Comparison of ENCODE assay signal across 15 cellular contexts in genomic region chr2:207225773-207226172, GRCh38.
DNase-seq lines count a peak whose midpoint lies in the region; ATAC-seq and TF ChIP-seq lines count a peak whose summit lies in the region.
"Had no signal": no experiment of that assay in that cellular context is flagged by ENCODE, and none has a peak within 500 bp of the region (broad histone marks: within the 10 kb centered on the region; RNA-seq: fewer than 3 reads in every experiment).

No MANE protein-coding gene starts in this region.

- DNase-seq in GM12865 (ENCODE audit: low read depth) (peak; percentile 38), germinal center (ENCODE audit: low spot score) (no peak), colonic mucosa (no peak), GM23248 (no peak)
- DNase-seq in activated T-helper 1 cell treated with anti-CD3 and anti-CD28 coated beads, Interleukin-12 subunit alpha, Interleukin-12 subunit beta, Interleukin-2, Interleukin-4 antibody, amounts not matched to agents 30 ng/mL and 10 ng/mL and 1 ng/mL, durations not matched to agents 14 hours and 24 hours and 36 hours (ENCODE audit: low spot score) = no peak
- DNase-seq: activated gamma-delta T cell treated with Interleukin-2 at 50 U/mL for 16 hours; effector CD4-positive, alpha-beta T cell; NCI-H2029; NCI-H510A treated with DMSO at 0.1 percent for 48 hours; OCI-M1 had no signal

- H3K9me3 Mint-ChIP-seq in activated T-helper 1 cell treated with anti-CD3 and anti-CD28 coated beads, Interleukin-12 subunit alpha, Interleukin-12 subunit beta, Interleukin-2, Interleukin-4 antibody, amounts not matched to agents 30 ng/mL and 10 ng/mL and 1 ng/mL, durations not matched to agents 14 hours and 24 hours and 36 hours = no peaks in the 10 kb centered on the region

- peaks cover 2% of the 10 kb centered on the region for H3K36me3 Mint-ChIP-seq in activated T-helper 1 cell treated with anti-CD3 and anti-CD28 coated beads, Interleukin-12 subunit alpha, Interleukin-12 subunit beta, Interleukin-2, Interleukin-4 antibody, amounts not matched to agents 30 ng/mL and 10 ng/mL and 1 ng/mL, durations not matched to agents 14 hours and 24 hours and 36 hours (ENCODE audit: low read depth)

- no peak overlapping the region for H3K4me3 ChIP-seq in GM12865 (ENCODE audit: low read depth, low read length)
- no peak overlapping the region for H3K4me3 ChIP-seq in mesodermal cell (ENCODE audit: extremely low read depth, insufficient read depth, low read length, poor library complexity, severe bottlenecking)
- H3K4me3 ChIP-seq in colonic mucosa = no peak overlapping the region
- no peak overlapping the region for H3K4me3 ChIP-seq in GM23248
- H3K4me3 ChIP-seq: prostate gland, SK-N-MC had no signal

- H3K9ac ChIP-seq in colonic mucosa (ENCODE audit: low read depth in 2 of 2, low read length in 2 of 2) = no peak overlapping the region
- no peak overlapping the region for H3K9ac ChIP-seq in GM23248

- H3K79me2 ChIP-seq in GM23248 (ENCODE audit: insufficient read depth) = no peaks in the 10 kb centered on the region

- ATAC-seq in GM18508 (IDR thresholded peaks at IDR 0.05; ENCODE audit: insufficient read depth, unreplicated experiment) (peak; percentile 36), GM19351 (IDR thresholded peaks at IDR 0.05; ENCODE audit: unreplicated experiment) (no peak)

- peak overlapping the region; percentile 98 for H3K27ac Mint-ChIP-seq in activated T-helper 1 cell treated with anti-CD3 and anti-CD28 coated beads, Interleukin-12 subunit alpha, Interleukin-12 subunit beta, Interleukin-2, Interleukin-4 antibody, amounts not matched to agents 30 ng/mL and 10 ng/mL and 1 ng/mL, durations not matched to agents 14 hours and 24 hours and 36 hours

- WGBS in mesodermal cell (ENCODE audit: insufficient coverage in 2 of 2), 2 experiments = 76 to 79% methylated on average over 5 to 6 of the region's 6 CpGs
- 90 to 92% methylated on average over 6 of the region's 6 CpGs for WGBS in GM23248 (ENCODE audit: low coverage in 1 of 2, low lambda C conversion rate in 2 of 2, missing lambda C conversion rate in 2 of 2), 2 experiments

- no peaks in the 10 kb centered on the region for H3F3A ChIP-seq in GM23248 (ENCODE audit: insufficient read depth)

- no peak overlapping the region for H2AFZ ChIP-seq in GM23248

- intact Hi-C loops in activated T-helper 1 cell treated with anti-CD3 and anti-CD28 coated beads, Interleukin-12 subunit alpha, Interleukin-12 subunit beta, Interleukin-2, Interleukin-4 antibody, amounts not matched to agents 30 ng/mL and 10 ng/mL and 1 ng/mL, durations not matched to agents 14 hours and 24 hours and 36 hours (cut with micrococcal nuclease) = loop anchor here (1.0 to 2.0 kb wide), 5 partner anchors 16 to 179 kb away; no protein-coding TSS in a partner anchor
- intact Hi-C loops in colonic mucosa (cut with DNase I) = no loop called here

- H3K27ac ChIP-seq in mesodermal cell (ENCODE audit: low read depth, low read length, severe bottlenecking) (peak overlapping the region; percentile 92), colonic mucosa (no peak overlapping the region), GM23248 (no peak overlapping the region)
- H3K27ac ChIP-seq: prostate gland, SK-N-MC had no signal

- H3K36me3 ChIP-seq in mesodermal cell (ENCODE audit: control insufficient read depth, insufficient read depth, low read length) (no peaks in the 10 kb centered on the region), colonic mucosa (no peaks in the 10 kb centered on the region), GM23248 (ENCODE audit: low read depth) (no peaks in the 10 kb centered on the region)
- H3K36me3 ChIP-seq: prostate gland had no signal

- no peak overlapping the region for H3K4me2 ChIP-seq in GM23248 (ENCODE audit: unreplicated experiment)

- H3K4me1 Mint-ChIP-seq in activated T-helper 1 cell treated with anti-CD3 and anti-CD28 coated beads, Interleukin-12 subunit alpha, Interleukin-12 subunit beta, Interleukin-2, Interleukin-4 antibody, amounts not matched to agents 30 ng/mL and 10 ng/mL and 1 ng/mL, durations not matched to agents 14 hours and 24 hours and 36 hours (ENCODE audit: low read depth) = peaks cover 59% of the 10 kb centered on the region

- H3K27me3 Mint-ChIP-seq in activated T-helper 1 cell treated with anti-CD3 and anti-CD28 coated beads, Interleukin-12 subunit alpha, Interleukin-12 subunit beta, Interleukin-2, Interleukin-4 antibody, amounts not matched to agents 30 ng/mL and 10 ng/mL and 1 ng/mL, durations not matched to agents 14 hours and 24 hours and 36 hours (ENCODE audit: insufficient read depth) = peaks cover 5% of the 10 kb centered on the region

- H3K9me3 ChIP-seq in mesodermal cell (ENCODE audit: control insufficient read depth, low read length) = no peaks in the 10 kb centered on the region
- no peaks in the 10 kb centered on the region for H3K9me3 ChIP-seq in colonic mucosa
- H3K9me3 ChIP-seq in GM23248 (ENCODE audit: low read depth) = no peaks in the 10 kb centered on the region
- H3K9me3 ChIP-seq: prostate gland had no signal

- H3K27me3 ChIP-seq in colonic mucosa = no peaks in the 10 kb centered on the region
- no peaks in the 10 kb centered on the region for H3K27me3 ChIP-seq in GM23248 (replicated peaks; ENCODE audit: insufficient read depth)

- TF ChIP-seq CTCF in GM12865 (IDR thresholded peaks at IDR 0.05; ENCODE audit: insufficient read depth, low read depth, low read length, missing control alignments) (no peak), colonic mucosa (IDR thresholded peaks at IDR 0.05) (no peak)

- no peaks in the 10 kb centered on the region for H3K9me2 ChIP-seq in GM23248 (ENCODE audit: insufficient read depth)

- H3K4me3 Mint-ChIP-seq in activated T-helper 1 cell treated with anti-CD3 and anti-CD28 coated beads, Interleukin-12 subunit alpha, Interleukin-12 subunit beta, Interleukin-2, Interleukin-4 antibody, amounts not matched to agents 30 ng/mL and 10 ng/mL and 1 ng/mL, durations not matched to agents 14 hours and 24 hours and 36 hours = no peak overlapping the region

- H4K20me1 ChIP-seq in GM23248 (ENCODE audit: insufficient read depth) = no peaks in the 10 kb centered on the region

- in situ Hi-C loops in GM23248 (cut with MboI) = no loop called here

- H3K4me1 ChIP-seq in mesodermal cell (ENCODE audit: control insufficient read depth, insufficient read depth, low read length, poor library complexity, severe bottlenecking) = peaks cover 47% of the 10 kb centered on the region
- no peaks in the 10 kb centered on the region for H3K4me1 ChIP-seq in colonic mucosa
- peaks cover 28% of the 10 kb centered on the region for H3K4me1 ChIP-seq in GM23248 (ENCODE audit: insufficient read depth)
